22 cellular contexts compared by ENCODE assay signal in genomic region chr11:117214404-117215110, GRCh38. TPM values are rescaled to one million over a fixed set of nuclear protein-coding genes. Genes with fewer than 3 reads are reported as not detected.
DNase-seq lines count a peak whose midpoint lies in the region; ATAC-seq and TF ChIP-seq lines count a peak whose summit lies in the region.
"Had no signal": no experiment of that assay in that cellular context is flagged by ENCODE, and none has a peak within 500 bp of the region (broad histone marks: within the 10 kb centered on the region; RNA-seq: fewer than 3 reads in every experiment).

No MANE protein-coding gene starts in this region.

- CTCF ChIA-PET in CD4-positive, alpha-beta T cell (lab: Charles Lee), result interaction anchor here (0.6 kb wide), 1 partner anchor 11 kb away, joined by 5 read pairs; no protein-coding TSS in a partner anchor

- H3K4me1 Mint-ChIP-seq in natural killer cell treated with Interleukin-12 subunit alpha and Interleukin-12 subunit beta and Interleukin-15 and Interleukin-18, amount 100 ng/mL, for 72 hours (ENCODE audit: low read depth in 2 of 2), result peaks cover 25 to 27% of the 10 kb centered on the region in 2 donors
- H3K4me1 Mint-ChIP-seq in natural killer cell (peaks cover 16 to 19% of the 10 kb centered on the region in 2 donors), nephron (peaks cover 28% of the 10 kb centered on the region)
- H3K4me1 Mint-ChIP-seq in CD4-positive, alpha-beta T cell (ENCODE audit: low read depth), result peaks cover 15% of the 10 kb centered on the region

- peak overlapping the region; percentile 50 to 51 for H3K27ac Mint-ChIP-seq in natural killer cell treated with Interleukin-12 subunit alpha and Interleukin-12 subunit beta and Interleukin-15 and Interleukin-18, amount 100 ng/mL, for 72 hours
- peak overlapping the region in 1 of 2 donors; percentile 70 for H3K27ac Mint-ChIP-seq in natural killer cell
- H3K27ac Mint-ChIP-seq in nephron, result peak overlapping the region in 2 of 3 experiments; percentile 6 to 48
- no peak overlapping the region for H3K27ac Mint-ChIP-seq in CD4-positive, alpha-beta T cell

- ATAC-seq in natural killer cell treated with Interleukin-12 subunit alpha and Interleukin-12 subunit beta and Interleukin-15 and Interleukin-18, amount 100 ng/mL, for 72 hours, result no peak
- ATAC-seq in natural killer cell, result no peak
- ATAC-seq in CD4-positive, alpha-beta T cell (ENCODE audit: poor library complexity), result no peak
- no peak for ATAC-seq in GM21717 (IDR thresholded peaks at IDR 0.05; ENCODE audit: unreplicated experiment)
- ATAC-seq: left lung, Right ventricle myocardium inferior had no signal

- peak overlapping the region; percentile 54 to 56 for H3K27ac ChIP-seq in ascending aorta
- H3K27ac ChIP-seq in CD4-positive, alpha-beta T cell (ENCODE audit: low read depth, low read length), result no peak overlapping the region
- H3K27ac ChIP-seq: brain microvascular endothelial cell, KMS-11, left lung, right atrium auricular region, testis had no signal

- H3K36me3 ChIP-seq in ascending aorta, result peaks cover 0 to 22% of the 10 kb centered on the region in 2 donors

- no peak for TF ChIP-seq CTCF in natural killer cell (IDR thresholded peaks at IDR 0.05)
- TF ChIP-seq CTCF in ascending aorta (IDR thresholded peaks at IDR 0.05), result no peak
- TF ChIP-seq CTCF in nephron (IDR thresholded peaks at IDR 0.05; ENCODE audit: unreplicated experiment in 3 of 3), result no peak
- no peak for TF ChIP-seq CTCF in CD4-positive, alpha-beta T cell (IDR thresholded peaks at IDR 0.05)

- peaks cover 26 to 31% of the 10 kb centered on the region in 2 donors for H3K4me1 ChIP-seq in ascending aorta
- H3K4me1 ChIP-seq: left lung had no signal

- H3K27me3 Mint-ChIP-seq in natural killer cell treated with Interleukin-12 subunit alpha and Interleukin-12 subunit beta and Interleukin-15 and Interleukin-18, amount 100 ng/mL, for 72 hours, result no peaks in the 10 kb centered on the region
- H3K27me3 Mint-ChIP-seq in natural killer cell (ENCODE audit: low read depth in 2 of 2), result no peaks in the 10 kb centered on the region
- H3K27me3 Mint-ChIP-seq in nephron (ENCODE audit: low read depth), result peaks cover 4% of the 10 kb centered on the region
- no peaks in the 10 kb centered on the region for H3K27me3 Mint-ChIP-seq in CD4-positive, alpha-beta T cell

- DNase-seq in natural killer cell treated with Interleukin-12 subunit alpha and Interleukin-12 subunit beta and Interleukin-15 and Interleukin-18, amount 100 ng/mL, for 72 hours (ENCODE audit: low spot score), result no peak
- DNase-seq in natural killer cell (no peak), ascending aorta (ENCODE audit: low spot score in 2 of 2) (no peak), NCI-H146 (lab: John Stamatoyannopoulos, UW) (no peak)
- DNase-seq in CD4-positive, alpha-beta T cell, result no peak
- DNase-seq: activated CD4-positive, alpha-beta T cell treated with anti-CD3 and anti-CD28 coated beads for 1 hour; activated CD8-positive, alpha-beta memory T cell treated with anti-CD3 and anti-CD28 coated beads, Interleukin-2, amount 50 U/mL, for 48 hours; brain microvascular endothelial cell; DND-41; left lung; NCI-H187 treated with DMSO at 0.1 percent for 48 hours; NCI-H226; NCI-H774; OCI-M1; SW 1271; testis had no signal

- no peaks in the 10 kb centered on the region for H3K9me3 Mint-ChIP-seq in natural killer cell treated with Interleukin-12 subunit alpha and Interleukin-12 subunit beta and Interleukin-15 and Interleukin-18, amount 100 ng/mL, for 72 hours
- no peaks in the 10 kb centered on the region for H3K9me3 Mint-ChIP-seq in natural killer cell
- no peaks in the 10 kb centered on the region for H3K9me3 Mint-ChIP-seq in nephron
- H3K9me3 Mint-ChIP-seq in CD4-positive, alpha-beta T cell, result no peaks in the 10 kb centered on the region

- no peaks in the 10 kb centered on the region for H3K9me3 ChIP-seq in ascending aorta
- no peaks in the 10 kb centered on the region for H3K9me3 ChIP-seq in CD4-positive, alpha-beta T cell (ENCODE audit: control insufficient read depth, low read length)
- H3K9me3 ChIP-seq: left lung, right atrium auricular region, testis had no signal

- POLR2A ChIA-PET in CD4-positive, alpha-beta T cell (lab: Charles Lee), result interaction anchor here (1.1 kb wide), 1 partner anchor 114 kb away, joined by 3 read pairs; the partner anchor contains the start of gene CEP164

- no peaks in the 10 kb centered on the region for H3K27me3 ChIP-seq in ascending aorta
- no peaks in the 10 kb centered on the region for H3K27me3 ChIP-seq in CD4-positive, alpha-beta T cell (ENCODE audit: control insufficient read depth, insufficient read depth, low read length)
- H3K27me3 ChIP-seq: brain microvascular endothelial cell, left lung, right atrium auricular region, testis had no signal

- H3K4me3 Mint-ChIP-seq in natural killer cell treated with Interleukin-12 subunit alpha and Interleukin-12 subunit beta and Interleukin-15 and Interleukin-18, amount 100 ng/mL, for 72 hours, result no peak overlapping the region
- no peak overlapping the region for H3K4me3 Mint-ChIP-seq in natural killer cell
- H3K4me3 Mint-ChIP-seq in nephron, result no peak overlapping the region
- no peak overlapping the region for H3K4me3 Mint-ChIP-seq in CD4-positive, alpha-beta T cell

- H3K36me3 Mint-ChIP-seq in natural killer cell treated with Interleukin-12 subunit alpha and Interleukin-12 subunit beta and Interleukin-15 and Interleukin-18, amount 100 ng/mL, for 72 hours, result peaks cover 31% of the 10 kb centered on the region
- peaks cover 23% of the 10 kb centered on the region for H3K36me3 Mint-ChIP-seq in natural killer cell
- peaks cover 58% of the 10 kb centered on the region for H3K36me3 Mint-ChIP-seq in nephron (ENCODE audit: low read depth)
- peaks cover 90% of the 10 kb centered on the region for H3K36me3 Mint-ChIP-seq in CD4-positive, alpha-beta T cell (ENCODE audit: low read depth)

- intact Hi-C loops in natural killer cell (cut with micrococcal nuclease) (no loop called here), ascending aorta (cut with DNase I) (no loop called here)
- intact Hi-C loops in CD4-positive, alpha-beta T cell (cut with DNase I, micrococcal nuclease), result no loop called here

- no peak overlapping the region for H3K4me3 ChIP-seq in ascending aorta
- H3K4me3 ChIP-seq: coronary artery, left lung, right atrium auricular region, testis had no signal

RNA-seq across cellular contexts. Expression of gene TAGLN, which starts 15.4 kb away (rescaled TPM):
- total RNA-seq in natural killer cell treated with Interleukin-12 subunit alpha and Interleukin-12 subunit beta and Interleukin-15 and Interleukin-18, amount 100 ng/mL, for 72 hours, result 1 to 10 TPM; 4.8 to 7.4 TPM
- 10 to 100 TPM in 1 of 3 donors, 1 to 10 TPM in 2; 8.2 to 18.0 (median 8.3) TPM for total RNA-seq in natural killer cell
- 6,542 TPM for total RNA-seq in ascending aorta
- total RNA-seq in CD4-positive, alpha-beta T cell, result 1 to 10 TPM; 8.4 to 9.5 TPM

RNA-seq across cellular contexts. Expression of gene PCSK7, which starts 17.3 kb away (rescaled TPM):
- 100 to 1,000 TPM; 140 to 206 TPM for total RNA-seq in natural killer cell treated with Interleukin-12 subunit alpha and Interleukin-12 subunit beta and Interleukin-15 and Interleukin-18, amount 100 ng/mL, for 72 hours
- total RNA-seq in natural killer cell, result 100 to 1,000 TPM; 397 to 471 (median 441) TPM
- total RNA-seq in ascending aorta, result 112 TPM
- total RNA-seq in CD4-positive, alpha-beta T cell, result 100 to 1,000 TPM; 229 to 247 TPM

RNA-seq across cellular contexts. Expression of gene RNF214, which starts 17.9 kb away (rescaled TPM):
- 10 to 100 TPM; 18.9 to 21.6 TPM for total RNA-seq in natural killer cell treated with Interleukin-12 subunit alpha and Interleukin-12 subunit beta and Interleukin-15 and Interleukin-18, amount 100 ng/mL, for 72 hours
- total RNA-seq in natural killer cell (10 to 100 TPM; 13.7 to 20.7 (median 17.3) TPM), ascending aorta (0.53 TPM)
- 10 to 100 TPM; 12.9 to 15.8 TPM for total RNA-seq in CD4-positive, alpha-beta T cell

RNA-seq across cellular contexts. Expression of gene SIDT2, which starts 36.0 kb away (rescaled TPM):
- 10 to 100 TPM; 23.1 to 30.3 TPM for total RNA-seq in natural killer cell treated with Interleukin-12 subunit alpha and Interleukin-12 subunit beta and Interleukin-15 and Interleukin-18, amount 100 ng/mL, for 72 hours
- 100 to 1,000 TPM in 1 of 3 donors, 10 to 100 TPM in 2; 80.0 to 111 (median 82.0) TPM for total RNA-seq in natural killer cell
- total RNA-seq in ascending aorta, result 45.4 TPM
- 100 to 1,000 TPM; 197 to 200 TPM for total RNA-seq in CD4-positive, alpha-beta T cell

Comparison
In these comparisons a context has a peak if more than half of its experiments do, and no peak if none do; other contexts are left out.
1. RNA of gene TAGLN, which starts 15.4 kb away (total RNA-seq): 6,542 TPM in ascending aorta (single experiment); 8.4 to 9.5 TPM in CD4-positive, alpha-beta T cell, 8.2 to 18.0 TPM in natural killer cell and 4.8 to 7.4 TPM in natural killer cell treated with Interleukin-12 subunit alpha and Interleukin-12 subunit beta and Interleukin-15 and Interleukin-18, amount 100 ng/mL, for 72 hours; every median in the first group is over 100 times any median in the second.